Comparison of ENCODE assay signal across 8 cellular contexts in genomic region chr6:7725849-7726415, GRCh38. TPM values are rescaled to one million over a fixed set of nuclear protein-coding genes. Genes with fewer than 3 reads are reported as not detected.
DNase-seq lines count a peak whose midpoint lies in the region; ATAC-seq and TF ChIP-seq lines count a peak whose summit lies in the region.

TSS of gene BMP6 (plus strand) at chr6:7726099. CDS start at chr6:7726956, 857 bp downstream.

- H3K27ac ChIP-seq in HL-60 (replicated peaks): no peak within 1 kb of the TSS

- in situ Hi-C loops in Caki2 (cut with HindIII; ENCODE audit: low pct_unique_long_range_greater_than_20kb, low sequenced_read_pairs): no loop called here

- DNase-seq in Caki2 (ENCODE audit: low read depth) (peak; percentile 92), HL-60 (ENCODE audit: low read depth in 1 of 2, low spot score in 1 of 2) (peak in 1 of 2 experiments; percentile 78), NOMO-1 (lab: John Stamatoyannopoulos, UW; ENCODE audit: unreplicated experiment in 2 of 2) (peak; percentile 73 to 76), fibroblast of the conjunctiva (ENCODE audit: low read depth) (peak; percentile 56), stromal cell of bone marrow (ENCODE audit: low read depth) (peak; percentile 74)
- peak; percentile 69 to 78 for DNase-seq in activated T-cell treated with anti-CD3 and anti-CD28 coated beads, Interleukin-2, amount 50 U/mL, for 48 hours
- DNase-seq in naive thymus-derived CD8-positive, alpha-beta T cell: peak in 6 of 10 donors; percentile 12 to 32 (median 25)

- H3K27me3 ChIP-seq in HL-60 (ENCODE audit: insufficient read depth, poor library complexity, severe bottlenecking): peaks cover 54% of the 10 kb centered on the region

- POLR2A ChIA-PET in naive thymus-derived CD8-positive, alpha-beta T cell (lab: Charles Lee): no interaction called here

- H3K4me3 Mint-ChIP-seq in naive thymus-derived CD8-positive, alpha-beta T cell: peak within 1 kb of the TSS; percentile 62 to 82 (median 80)

- no peaks in the 10 kb centered on the region for H3K9me3 Mint-ChIP-seq in naive thymus-derived CD8-positive, alpha-beta T cell

- H3K27ac Mint-ChIP-seq in naive thymus-derived CD8-positive, alpha-beta T cell: peak within 1 kb of the TSS in 1 of 10 donors; percentile 22

- peaks cover 0 to 2% (median 0%) of the 10 kb centered on the region in 3 donors for H3K36me3 Mint-ChIP-seq in naive thymus-derived CD8-positive, alpha-beta T cell

- H3K27me3 Mint-ChIP-seq in naive thymus-derived CD8-positive, alpha-beta T cell: peaks cover 43 to 74% (median 60%) of the 10 kb centered on the region in 5 donors

- H3K4me1 Mint-ChIP-seq in naive thymus-derived CD8-positive, alpha-beta T cell: peaks cover 1 to 28% (median 23%) of the 10 kb centered on the region in 4 donors

- no peak for TF ChIP-seq CTCF in HL-60 (IDR thresholded peaks at IDR 0.05; ENCODE audit: insufficient read depth, low read length)

- ATAC-seq in GM21367 (IDR thresholded peaks at IDR 0.05; ENCODE audit: unreplicated experiment): peak; percentile 75
- ATAC-seq in naive thymus-derived CD8-positive, alpha-beta T cell: peak; percentile 65 to 78

- H3K4me3 ChIP-seq in HL-60 (replicated peaks; ENCODE audit: insufficient read depth, low read length): peak within 1 kb of the TSS; percentile 45

RNA-seq across cellular contexts. Expression of gene BMP6, which starts in this region (rescaled TPM):
- 6.4 and 7.5 TPM in 2 replicates for total RNA-seq in Caki2 (2014; rRNA removed; shearing (Covaris generic); ENCODE audit: low replicate concordance)
- total RNA-seq in naive thymus-derived CD8-positive, alpha-beta T cell: not detected
- not detected for polyA plus RNA-seq in naive thymus-derived CD8-positive, alpha-beta T cell

Comparison
In these comparisons a context has a peak if more than half of its experiments do, and no peak if none do; other contexts are left out.
1. Peak in DNase-seq and ATAC-seq in naive thymus-derived CD8-positive, alpha-beta T cell; RNA of the gene not detected or under 1 TPM.